1 cellular context compared by ENCODE assay signal in genomic region chr1:53473463-53473862, GRCh38.
TF ChIP-seq lines count a peak whose summit lies in the region.

No MANE protein-coding gene starts in this region.

TF ChIP-seq in GM23338, 12 proteins besides CTCF, POLR2A, EP300 and RAD21 (continued from another document):
- TF ChIP-seq ZNF462 (CRISPR knock-in tag; IDR thresholded peaks at IDR 0.05) = no peak
- TF ChIP-seq REST (IDR thresholded peaks at IDR 0.05; ENCODE audit: unreplicated experiment) = no peak
- TF ChIP-seq EZH2phosphoT487 (IDR thresholded peaks at IDR 0.05; ENCODE audit: unreplicated experiment) = no peak
- no peak for TF ChIP-seq NANOG (IDR thresholded peaks at IDR 0.05; ENCODE audit: borderline replicate concordance)
- TF ChIP-seq ETS1 (IDR thresholded peaks at IDR 0.05) = no peak
- no peak for TF ChIP-seq CREB1 (CRISPR knock-in tag; IDR thresholded peaks at IDR 0.05; ENCODE audit: low read depth)
- no peak for TF ChIP-seq ZNF331 (CRISPR knock-in tag; IDR thresholded peaks at IDR 0.05; ENCODE audit: low read depth)
- TF ChIP-seq POLR2AphosphoS5 (IDR thresholded peaks at IDR 0.05; ENCODE audit: low read depth) = no peak
- no peak for TF ChIP-seq JUNB (IDR thresholded peaks at IDR 0.05; ENCODE audit: unreplicated experiment)
- no peak for TF ChIP-seq STAT1 (IDR thresholded peaks at IDR 0.05; ENCODE audit: unreplicated experiment)
- TF ChIP-seq EZH2 (IDR thresholded peaks at IDR 0.05; ENCODE audit: low read depth, unreplicated experiment) = no peak
TF ChIP-seq in GM23338: peak in this region for 0.
